Comparison of ENCODE assay signal across 18 cellular contexts in genomic region chrX:66902081-66902480, GRCh38.
DNase-seq lines count a peak whose midpoint lies in the region; ATAC-seq and TF ChIP-seq lines count a peak whose summit lies in the region.
"Had no signal": no experiment of that assay in that cellular context is flagged by ENCODE, and none has a peak within 500 bp of the region (broad histone marks: within the 10 kb centered on the region; RNA-seq: fewer than 3 reads in every experiment).

No MANE protein-coding gene starts in this region.

- CTCF ChIA-PET in activated CD8-positive, alpha-beta memory T cell treated with anti-CD3 and anti-CD28 coated beads, Interleukin-2, amount 10 ng/mL, durations not matched to agents 7 days and 5 days (lab: Charles Lee): no interaction called here

- peaks cover 24% of the 10 kb centered on the region for H3K9me3 Mint-ChIP-seq in mesothelial cell of epicardium
- no peaks in the 10 kb centered on the region for H3K9me3 Mint-ChIP-seq in activated CD8-positive, alpha-beta memory T cell treated with anti-CD3 and anti-CD28 coated beads, Interleukin-2, amount 10 ng/mL, durations not matched to agents 7 days and 5 days (ENCODE audit: low read depth)
- H3K9me3 Mint-ChIP-seq: CD8-positive, alpha-beta T cell had no signal

- TF ChIP-seq CTCF in C4-2B (conservative IDR thresholded peaks at IDR 0.05): no peak
- no peak for TF ChIP-seq CTCF in VCaP (conservative IDR thresholded peaks at IDR 0.05)
- no peak for TF ChIP-seq CTCF in mesothelial cell of epicardium (IDR thresholded peaks at IDR 0.05; ENCODE audit: unreplicated experiment)

- DNase-seq in mesothelial cell of epicardium (ENCODE audit: low spot score in 2 of 2, unreplicated experiment in 2 of 2) (no peak), cerebellar cortex (ENCODE audit: low spot score) (no peak)
- DNase-seq in activated CD8-positive, alpha-beta memory T cell treated with anti-CD3 and anti-CD28 coated beads for 24 hours: no peak
- no peak for DNase-seq in activated CD8-positive, alpha-beta memory T cell treated with anti-CD3 and anti-CD28 coated beads, Interleukin-2, amount 10 ng/mL, durations not matched to agents 7 days and 5 days
- DNase-seq: C1 segment of cervical spinal cord; Caco-2; CD4-positive, CD25-positive, alpha-beta regulatory T cell; CD8-positive, alpha-beta T cell; DMS 273 treated with DMSO at 0.1 percent for 48 hours; DMS79; EL; GDM1; GM23248; H7; HCEC 1CT had no signal

- no peak for ATAC-seq in activated CD8-positive, alpha-beta memory T cell treated with anti-CD3 and anti-CD28 coated beads, Interleukin-2, amount 10 ng/mL, durations not matched to agents 7 days and 5 days
- ATAC-seq: CD8-positive, alpha-beta T cell; GM12878 had no signal

- H3K27ac Mint-ChIP-seq in mesothelial cell of epicardium: peak overlapping the region; percentile 31
- no peak overlapping the region for H3K27ac Mint-ChIP-seq in activated CD8-positive, alpha-beta memory T cell treated with anti-CD3 and anti-CD28 coated beads, Interleukin-2, amount 10 ng/mL, durations not matched to agents 7 days and 5 days
- H3K27ac Mint-ChIP-seq: CD4-positive, CD25-positive, alpha-beta regulatory T cell; CD8-positive, alpha-beta T cell had no signal

- peaks cover 8% of the 10 kb centered on the region for H3K4me1 Mint-ChIP-seq in mesothelial cell of epicardium
- no peaks in the 10 kb centered on the region for H3K4me1 Mint-ChIP-seq in activated CD8-positive, alpha-beta memory T cell treated with anti-CD3 and anti-CD28 coated beads, Interleukin-2, amount 10 ng/mL, durations not matched to agents 7 days and 5 days
- H3K4me1 Mint-ChIP-seq: CD4-positive, CD25-positive, alpha-beta regulatory T cell had no signal

- no peaks in the 10 kb centered on the region for H3K36me3 Mint-ChIP-seq in mesothelial cell of epicardium
- no peaks in the 10 kb centered on the region for H3K36me3 Mint-ChIP-seq in activated CD8-positive, alpha-beta memory T cell treated with anti-CD3 and anti-CD28 coated beads, Interleukin-2, amount 10 ng/mL, durations not matched to agents 7 days and 5 days
- H3K36me3 Mint-ChIP-seq: CD4-positive, CD25-positive, alpha-beta regulatory T cell; CD8-positive, alpha-beta T cell had no signal

- H3K4me3 Mint-ChIP-seq in mesothelial cell of epicardium: no peak overlapping the region
- H3K4me3 Mint-ChIP-seq in activated CD8-positive, alpha-beta memory T cell treated with anti-CD3 and anti-CD28 coated beads, Interleukin-2, amount 10 ng/mL, durations not matched to agents 7 days and 5 days: no peak overlapping the region
- H3K4me3 Mint-ChIP-seq: CD4-positive, CD25-positive, alpha-beta regulatory T cell; CD8-positive, alpha-beta T cell had no signal

- H3K27me3 Mint-ChIP-seq in mesothelial cell of epicardium (ENCODE audit: low read depth): no peaks in the 10 kb centered on the region
- no peaks in the 10 kb centered on the region for H3K27me3 Mint-ChIP-seq in activated CD8-positive, alpha-beta memory T cell treated with anti-CD3 and anti-CD28 coated beads, Interleukin-2, amount 10 ng/mL, durations not matched to agents 7 days and 5 days
- H3K27me3 Mint-ChIP-seq: CD4-positive, CD25-positive, alpha-beta regulatory T cell had no signal

- peak overlapping the region; percentile 77 for H3K27ac ChIP-seq in C4-2B
- H3K27ac ChIP-seq in VCaP: peak overlapping the region; percentile 69
- H3K27ac ChIP-seq: GM23248 had no signal
